Comparison of ENCODE assay signal across 11 cellular contexts in genomic region chr14:43247877-43248276, GRCh38.
"Had no signal": no experiment of that assay in that cellular context is flagged by ENCODE, and none has a peak within 500 bp of the region (broad histone marks: within the 10 kb centered on the region; RNA-seq: fewer than 3 reads in every experiment).

No MANE protein-coding gene starts in this region.

- H3K4me1 ChIP-seq: HAP-1 had no signal

- H3K4me2 ChIP-seq: GM23338 had no signal

- FAIRE-seq: H1, H54 had no signal

- ATAC-seq: GM23338, HCT116 had no signal

- H2AFZ ChIP-seq: GM23248, GM23338 had no signal

- H3K4me3 ChIP-seq: GM23248, GM23338, HAP-1 had no signal

- H3K27ac ChIP-seq: GM23248 had no signal

- H3K9ac ChIP-seq: GM23248 had no signal

- DNase-seq: GM23248, GOT3, H7, H9, HCEC 1CT, HFFc6 had no signal

- H3K9me3 ChIP-seq: HAP-1 had no signal

- H3K36me3 ChIP-seq: HAP-1 had no signal
